1 cellular context compared by ENCODE assay signal in the genomic region with DNA sequence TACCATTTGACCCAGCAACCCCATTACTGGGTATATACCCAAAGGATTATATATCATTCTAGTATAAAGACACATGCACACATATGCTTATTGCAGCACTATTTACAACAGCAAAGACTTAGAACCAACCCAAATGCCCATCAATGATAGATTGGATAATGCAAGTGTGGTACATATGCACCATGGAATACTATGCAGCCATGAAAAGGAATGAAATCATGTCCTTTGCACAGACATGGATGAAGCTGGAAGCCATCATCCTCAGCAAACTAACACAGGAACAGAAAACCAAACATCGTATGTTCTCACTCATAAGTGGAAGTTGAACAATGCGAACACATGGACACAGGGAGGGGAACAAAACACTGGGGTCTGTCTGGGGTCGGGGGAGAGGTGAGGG. TPM values are rescaled to one million over a fixed set of nuclear protein-coding genes. Genes with fewer than 3 reads are reported as not detected.
"Had no signal": no experiment of that assay in that cellular context is flagged by ENCODE, and none has a peak within 500 bp of the region (broad histone marks: within the 10 kb centered on the region; RNA-seq: fewer than 3 reads in every experiment).

No MANE protein-coding gene starts in this region.

RNA-seq across cellular contexts. Expression of a gene that starts 50.6 kb away (rescaled TPM):
- total RNA-seq: vagina had no signal
